22 cellular contexts compared by ENCODE assay signal in the genomic region with DNA sequence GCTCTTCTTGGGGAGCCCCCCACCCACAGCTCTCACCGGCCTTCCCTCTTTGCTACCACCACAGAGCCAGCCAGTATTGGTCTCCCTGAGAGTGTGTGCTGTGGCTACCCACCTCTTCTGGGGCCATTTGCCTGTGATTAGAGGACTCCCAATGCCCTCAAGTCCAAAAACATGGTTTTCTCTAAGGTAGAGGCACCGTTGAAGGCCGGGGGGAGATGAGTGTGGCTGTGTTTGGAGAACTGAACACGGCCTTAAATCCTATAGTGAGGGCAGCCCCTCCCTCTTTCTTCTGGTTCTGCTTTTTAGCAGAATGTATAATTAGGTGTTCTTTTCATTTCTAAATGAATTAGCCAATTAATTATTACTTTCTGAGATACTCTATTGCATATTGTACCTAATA. TPM values are rescaled to one million over a fixed set of nuclear protein-coding genes. Genes with fewer than 3 reads are reported as not detected.
"Had no signal": no experiment of that assay in that cellular context is flagged by ENCODE, and none has a peak within 500 bp of the region (broad histone marks: within the 10 kb centered on the region; RNA-seq: fewer than 3 reads in every experiment).

No MANE protein-coding gene starts in this region.

- H3K4me1 Mint-ChIP-seq: nephron had no signal

- H3K27me3 ChIP-seq: body of pancreas, colonic mucosa, upper lobe of left lung had no signal

- H3K27ac ChIP-seq: body of pancreas, colonic mucosa, esophagus squamous epithelium, left ventricle myocardium inferior, upper lobe of left lung had no signal

- H3K4me3 ChIP-seq: body of pancreas, colonic mucosa, esophagus squamous epithelium, left ventricle myocardium inferior, upper lobe of left lung had no signal

- H3K9me3 Mint-ChIP-seq: activated naive CD8-positive, alpha-beta T cell treated with anti-CD3 and anti-CD28 coated beads for 36 hours; nephron; T-cell had no signal

- H3K9me3 ChIP-seq: body of pancreas, colonic mucosa, esophagus squamous epithelium, left ventricle myocardium inferior, upper lobe of left lung had no signal

- DNase-seq: activated CD4-positive, alpha-beta T cell treated with anti-CD3 and anti-CD28 coated beads, Interleukin-2, amount 50 U/mL, for 48 hours; activated naive CD8-positive, alpha-beta T cell treated with anti-CD3 and anti-CD28 coated beads for 36 hours; amygdala; body of pancreas; caudate nucleus; colonic mucosa; effector CD4-positive, alpha-beta T cell; esophagus squamous epithelium; left ventricle myocardium inferior; occipital lobe; stimulated activated CD4-positive, alpha-beta T cell treated with anti-CD3 and anti-CD28 coated beads, Interleukin-15, amount 100 ng/mL, for 24 hours; stimulated activated CD4-positive, alpha-beta T cell treated with anti-CD3 and anti-CD28 coated beads, Interleukin-4, amount 100 ng/mL, for 1 hour; stimulated activated naive CD8-positive, alpha-beta T cell treated with anti-CD3 and anti-CD28 coated beads, Interleukin-15, amount 100 ng/mL, for 72 hours; T-cell; T1000; upper lobe of left lung had no signal

- H3K27me3 Mint-ChIP-seq: activated naive CD8-positive, alpha-beta T cell treated with anti-CD3 and anti-CD28 coated beads for 36 hours; T-cell had no signal

- H3K27ac Mint-ChIP-seq: activated naive CD8-positive, alpha-beta T cell treated with anti-CD3 and anti-CD28 coated beads for 36 hours; nephron; stimulated activated naive CD8-positive, alpha-beta T cell treated with anti-CD3 and anti-CD28 coated beads, Interleukin-15, amount 100 ng/mL, for 72 hours had no signal

- ATAC-seq: body of pancreas; stimulated activated naive CD8-positive, alpha-beta T cell treated with anti-CD3 and anti-CD28 coated beads, Interleukin-15, amount 100 ng/mL, for 72 hours; T-cell had no signal

- H3K36me3 ChIP-seq: colonic mucosa, esophagus squamous epithelium, left ventricle myocardium inferior, upper lobe of left lung had no signal

- H3K4me1 ChIP-seq: esophagus squamous epithelium, left ventricle myocardium inferior, upper lobe of left lung had no signal

- H3K36me3 Mint-ChIP-seq: activated naive CD8-positive, alpha-beta T cell treated with anti-CD3 and anti-CD28 coated beads for 36 hours had no signal

- H3K4me3 Mint-ChIP-seq: activated naive CD8-positive, alpha-beta T cell treated with anti-CD3 and anti-CD28 coated beads for 36 hours; nephron; stimulated activated naive CD8-positive, alpha-beta T cell treated with anti-CD3 and anti-CD28 coated beads, Interleukin-15, amount 100 ng/mL, for 72 hours had no signal

RNA-seq across cellular contexts. Expression of gene CCR6, which starts 2.5 kb away (rescaled TPM):
- total RNA-seq: body of pancreas, endothelial cell of umbilical vein, fibroblast of villous mesenchyme, kidney epithelial cell, left ventricle myocardium inferior, occipital lobe, posterior vena cava, temporal lobe had no signal

RNA-seq across cellular contexts. Expression of gene GPR31, which starts 32.4 kb away (rescaled TPM):
- total RNA-seq: activated naive CD8-positive, alpha-beta T cell treated with anti-CD3 and anti-CD28 coated beads for 36 hours; body of pancreas; colonic mucosa; endothelial cell of umbilical vein; esophagus squamous epithelium; fibroblast of villous mesenchyme; kidney epithelial cell; left ventricle myocardium inferior; occipital lobe; posterior vena cava; T-cell; temporal lobe; upper lobe of left lung had no signal
